Comparison of ENCODE assay signal across 25 cellular contexts in the genomic region with DNA sequence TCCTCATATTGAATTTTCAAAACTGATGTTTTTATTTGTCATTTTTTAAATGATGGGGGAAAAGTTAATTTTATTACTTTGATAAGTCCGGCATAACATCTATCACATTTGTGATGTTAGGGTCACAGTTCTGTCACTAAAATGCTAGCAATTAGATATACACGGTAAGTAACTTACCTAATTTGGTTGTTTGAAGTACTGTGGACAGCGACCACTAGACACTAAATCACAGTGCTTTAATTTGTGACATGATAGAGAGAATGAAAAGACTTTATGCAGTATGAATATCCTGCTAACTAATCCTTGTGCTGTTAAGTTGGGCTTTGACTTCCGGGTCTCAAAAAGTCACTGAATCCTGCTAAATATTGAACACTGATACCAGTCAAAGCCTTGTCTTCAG.
"Had no signal": no experiment of that assay in that cellular context is flagged by ENCODE, and none has a peak within 500 bp of the region (broad histone marks: within the 10 kb centered on the region; RNA-seq: fewer than 3 reads in every experiment).

No MANE protein-coding gene starts in this region.

- DNase-seq: occipital lobe; ovary; posterior cingulate gyrus; psoas muscle; right cardiac atrium; right lobe of liver; sigmoid colon; small intestine; stimulated activated CD4-positive, alpha-beta T cell treated with anti-CD3 and anti-CD28 coated beads, Interleukin-15, amount 100 ng/mL, for 24 hours; stimulated activated CD4-positive, alpha-beta T cell treated with anti-CD3 and anti-CD28 coated beads, Interleukin-2, amount 100 ng/mL, for 24 hours; stimulated activated CD4-positive, alpha-beta T cell treated with anti-CD3 and anti-CD28 coated beads, Interleukin-2, amount 100 ng/mL, for 48 hours; stimulated activated CD4-positive, alpha-beta T cell treated with anti-CD3 and anti-CD28 coated beads, Interleukin-4, amount 100 ng/mL, for 24 hours; stimulated activated naive B cell treated with anti-CD40 and anti-IgM and Interleukin-4, amounts not matched to agents 10 μg/mL and 1 μg/mL and 100 μg/mL, for 72 hours; stimulated activated naive CD4-positive, alpha-beta T cell treated with Interleukin-2 at 50 U/mL for 16 hours; stomach; thyroid gland; trophoblast cell; upper lobe of left lung had no signal

- H3K36me3 ChIP-seq: neural progenitor cell, ovary, right lobe of liver, sigmoid colon, stomach, thoracic aorta, thyroid gland, tibial nerve, upper lobe of left lung, vagina had no signal

- H3K9me3 ChIP-seq: ovary, psoas muscle, right lobe of liver, thoracic aorta, thyroid gland, vagina had no signal

- H3K4me1 ChIP-seq: neural progenitor cell, parathyroid adenoma, psoas muscle, right lobe of liver, sigmoid colon, stomach, thyroid gland, tibial nerve, upper lobe of left lung, vagina had no signal

- H3K4me3 ChIP-seq: neural progenitor cell, ovary, psoas muscle, right lobe of liver, sigmoid colon, stomach, thoracic aorta, thyroid gland, tibial nerve, upper lobe of left lung, vagina had no signal

- H3K79me2 ChIP-seq: parathyroid adenoma had no signal

- ATAC-seq: psoas muscle; right cardiac atrium; right lobe of liver; stimulated activated effector memory CD8-positive, alpha-beta T cell treated with anti-CD3 and anti-CD28 coated beads, Interleukin-12 subunit alpha, Interleukin-12 subunit beta, amount 100 ng/mL, for 72 hours; stimulated activated naive B cell treated with anti-CD40 and anti-IgM and Interleukin-4, amounts not matched to agents 10 μg/mL and 1 μg/mL and 100 μg/mL, for 72 hours had no signal

- H3K9ac ChIP-seq: neural progenitor cell, parathyroid adenoma had no signal

- H3K27ac ChIP-seq: neural progenitor cell, ovary, parathyroid adenoma, psoas muscle, right lobe of liver, sigmoid colon, stomach, thoracic aorta, thyroid gland, tibial nerve, upper lobe of left lung, vagina had no signal

- H2AFZ ChIP-seq: neural progenitor cell, parathyroid adenoma had no signal

- FAIRE-seq: small intestine, urothelium cell line had no signal

- H3K4me2 ChIP-seq: neural progenitor cell had no signal

- H3K27me3 ChIP-seq: neural progenitor cell, right lobe of liver, sigmoid colon, stomach, thyroid gland, tibial nerve, upper lobe of left lung, vagina had no signal
